ENCODE assay signal across 9 cellular contexts in the genomic region with DNA sequence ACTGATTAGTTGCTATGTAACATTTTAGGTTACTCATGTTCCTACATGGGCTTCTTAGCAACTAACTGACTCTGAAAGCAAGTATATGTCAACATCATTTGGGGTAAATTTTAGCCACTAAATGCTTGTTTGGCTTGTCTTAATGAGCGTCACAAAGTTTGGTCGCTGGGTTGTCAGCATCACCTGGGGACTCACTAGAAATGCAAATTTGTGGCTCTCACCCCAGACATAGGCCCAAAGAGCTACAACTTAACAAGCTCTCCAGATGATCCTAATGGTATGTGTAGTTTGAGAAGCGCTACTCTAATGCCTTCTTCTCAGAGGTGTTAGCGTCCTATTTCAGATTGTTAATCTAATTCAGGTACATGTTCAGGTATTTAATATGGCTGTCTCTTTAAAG.
"Had no signal": no experiment of that assay in that cellular context is flagged by ENCODE, and none has a peak within 500 bp of the region (broad histone marks: within the 10 kb centered on the region; RNA-seq: fewer than 3 reads in every experiment).

No MANE protein-coding gene starts in this region.

- ATAC-seq: HCT116, K562 had no signal

- H3K4me3 ChIP-seq: HAP-1, K562 had no signal

- H3K36me3 ChIP-seq: HAP-1 had no signal

- H3K27ac ChIP-seq: KMS-11 had no signal

- H3K4me2 ChIP-seq: KMS-11 had no signal

- H3K9ac ChIP-seq: KMS-11 had no signal

- DNase-seq: GOT3, H7, HFFc6, IMR-90, Karpas-422 had no signal

- H3K9me3 ChIP-seq: HAP-1 had no signal

- H3K4me1 ChIP-seq: HAP-1 had no signal
